22 cellular contexts compared by ENCODE assay signal in the genomic region with DNA sequence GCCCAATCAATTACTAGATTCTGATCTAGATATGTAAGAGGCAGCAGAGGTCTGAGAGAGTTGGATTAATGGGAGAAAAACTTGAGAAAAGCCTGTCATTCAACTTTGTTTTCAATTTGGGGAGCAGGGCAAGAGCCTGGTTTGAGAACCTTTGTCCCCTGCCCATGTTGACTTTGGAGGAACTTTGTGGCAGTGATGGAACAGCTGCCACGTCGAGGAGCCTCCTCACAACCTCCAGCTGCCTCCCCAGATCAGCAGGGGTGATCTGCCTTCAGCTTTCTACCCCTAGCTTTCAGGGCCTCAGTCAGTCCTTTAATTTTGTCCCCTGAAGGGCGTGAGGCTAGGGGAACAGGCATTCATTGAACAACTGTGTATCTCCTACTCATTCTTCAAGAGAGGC.
"Had no signal": no experiment of that assay in that cellular context is flagged by ENCODE, and none has a peak within 500 bp of the region (broad histone marks: within the 10 kb centered on the region; RNA-seq: fewer than 3 reads in every experiment).

No MANE protein-coding gene starts in this region.

- DNase-seq: activated CD4-positive, alpha-beta memory T cell treated with anti-CD3 and anti-CD28 coated beads for 36 hours; activated CD4-positive, alpha-beta T cell treated with anti-CD3 and anti-CD28 coated beads for 36 hours; activated naive CD4-positive, alpha-beta T cell treated with anti-CD3 and anti-CD28 coated beads for 36 hours; activated T-cell treated with anti-CD3 and anti-CD28 coated beads for 4 hours; caudate nucleus; dorsolateral prefrontal cortex; foreskin melanocyte; kidney; left lung; naive B cell; stimulated activated CD4-positive, alpha-beta T cell treated with anti-CD3 and anti-CD28 coated beads, Interleukin-15, amount 100 ng/mL, for 24 hours; stimulated activated CD4-positive, alpha-beta T cell treated with anti-CD3 and anti-CD28 coated beads, Interleukin-2, amount 100 ng/mL, for 48 hours; stimulated activated naive CD8-positive, alpha-beta T cell treated with anti-CD3 and anti-CD28 coated beads, Interleukin-15, amount 100 ng/mL, for 72 hours; SW 1271 had no signal

- H3K27ac Mint-ChIP-seq: activated CD4-positive, alpha-beta memory T cell treated with anti-CD3 and anti-CD28 coated beads for 36 hours; activated naive CD4-positive, alpha-beta T cell treated with anti-CD3 and anti-CD28 coated beads for 36 hours; neural progenitor cell; stimulated activated naive CD8-positive, alpha-beta T cell treated with anti-CD3 and anti-CD28 coated beads, Interleukin-15, amount 100 ng/mL, for 72 hours; T-helper 2 cell treated with Interferon-gamma antibody and Interleukin-4, amounts not matched to agents 5 μg/mL and 100 μg/mL, for 36 hours; type B pancreatic cell; WTC11 had no signal

- H3K27me3 ChIP-seq: dorsolateral prefrontal cortex, left lung, neural progenitor cell, right atrium auricular region had no signal

- H3K27me3 Mint-ChIP-seq: activated CD4-positive, alpha-beta memory T cell treated with anti-CD3 and anti-CD28 coated beads for 36 hours; activated CD4-positive, alpha-beta T cell treated with anti-CD3 and anti-CD28 coated beads for 36 hours; brain; naive B cell; stimulated activated naive CD8-positive, alpha-beta T cell treated with anti-CD3 and anti-CD28 coated beads, Interleukin-15, amount 100 ng/mL, for 72 hours; type B pancreatic cell had no signal

- H3K9me3 Mint-ChIP-seq: activated CD4-positive, alpha-beta memory T cell treated with anti-CD3 and anti-CD28 coated beads for 36 hours; activated naive CD4-positive, alpha-beta T cell treated with anti-CD3 and anti-CD28 coated beads for 36 hours; brain; naive B cell; neural progenitor cell; stimulated activated naive CD8-positive, alpha-beta T cell treated with anti-CD3 and anti-CD28 coated beads, Interleukin-15, amount 100 ng/mL, for 72 hours; T-helper 2 cell treated with Interferon-gamma antibody and Interleukin-4, amounts not matched to agents 5 μg/mL and 100 μg/mL, for 36 hours; type B pancreatic cell; WTC11 had no signal

- H3K9ac ChIP-seq: neural progenitor cell had no signal

- H3K4me3 ChIP-seq: dorsolateral prefrontal cortex, left lung, neural progenitor cell, prostate gland, right atrium auricular region, skin epidermis had no signal

- ATAC-seq: activated CD4-positive, alpha-beta T cell treated with anti-CD3 and anti-CD28 coated beads for 36 hours; left lung; stimulated activated naive CD8-positive, alpha-beta T cell treated with anti-CD3 and anti-CD28 coated beads, Interleukin-15, amount 100 ng/mL, for 72 hours; WTC11 had no signal

- H3K4me3 Mint-ChIP-seq: activated CD4-positive, alpha-beta memory T cell treated with anti-CD3 and anti-CD28 coated beads for 36 hours; activated CD4-positive, alpha-beta T cell treated with anti-CD3 and anti-CD28 coated beads for 36 hours; activated naive CD4-positive, alpha-beta T cell treated with anti-CD3 and anti-CD28 coated beads for 36 hours; brain; naive B cell; neural progenitor cell; stimulated activated naive CD8-positive, alpha-beta T cell treated with anti-CD3 and anti-CD28 coated beads, Interleukin-15, amount 100 ng/mL, for 72 hours; T-helper 2 cell treated with Interferon-gamma antibody and Interleukin-4, amounts not matched to agents 5 μg/mL and 100 μg/mL, for 36 hours; type B pancreatic cell; WTC11 had no signal

- H3K4me1 ChIP-seq: neural progenitor cell, prostate gland had no signal

- H3K9me3 ChIP-seq: left lung, prostate gland, right atrium auricular region had no signal

- H3K4me1 Mint-ChIP-seq: WTC11 had no signal

- H3K27ac ChIP-seq: left lung, neural progenitor cell, prostate gland, right atrium auricular region had no signal
